Comparison of ENCODE assay signal across 8 cellular contexts in genomic region chr4:152535236-152535902, GRCh38. TPM values are rescaled to one million over a fixed set of nuclear protein-coding genes. Genes with fewer than 3 reads are reported as not detected.
DNase-seq lines count a peak whose midpoint lies in the region; ATAC-seq, FAIRE-seq and TF ChIP-seq lines count a peak whose summit lies in the region.

No MANE protein-coding gene starts in this region.

- TF ChIP-seq EP300 in A549 (IDR thresholded peaks at IDR 0.05), result no peak
- TF ChIP-seq EP300 in esophagus muscularis mucosa (IDR thresholded peaks at IDR 0.05), result no peak

- H3K36me3 ChIP-seq in esophagus muscularis mucosa, result peaks cover 0 to 12% (median 9%) of the 10 kb centered on the region in 4 donors
- peaks cover 13% of the 10 kb centered on the region for H3K36me3 ChIP-seq in neutrophil

- POLR2A ChIA-PET in A549 (lab: Yijun Ruan, JAX), result interaction anchor here (1.2 to 2.5 kb wide), 2 partner anchors 34 to 244 kb away, joined by 3 to 10 read pairs; partner anchors contain the start of genes ARFIP1 and TIGD4

- FAIRE-seq in A549 (lab: Jason Lieb, UNC), result no peak
- no peak for FAIRE-seq in urothelium cell line (lab: Jason Lieb, UNC)

- no peaks in the 10 kb centered on the region for H3K9me3 ChIP-seq in A549
- H3K9me3 ChIP-seq in esophagus muscularis mucosa, result no peaks in the 10 kb centered on the region
- no peaks in the 10 kb centered on the region for H3K9me3 ChIP-seq in neutrophil

- no CpG with 5 or more reads among the region's 70 CpGs for WGBS in A549 (ENCODE audit: missing lambda C conversion rate)
- WGBS in esophagus muscularis mucosa, result 1% methylated on average over 14 of the region's 70 CpGs

- ATAC-seq in A549, result peak; percentile 36 to 40; a peak in 5 of 6 replicates
- peak; percentile 18 for ATAC-seq in GM18907 (IDR thresholded peaks at IDR 0.05; ENCODE audit: unreplicated experiment)
- ATAC-seq in HG03159 (IDR thresholded peaks at IDR 0.05; ENCODE audit: unreplicated experiment), result peak; percentile 9

- H3K4me2 ChIP-seq in A549, result peak overlapping the region; percentile 85

- CTCF ChIA-PET in A549 (lab: Yijun Ruan, JAX), result interaction anchor here (0.9 to 1.2 kb wide), 4 partner anchors 31 to 200 kb away, joined by 3 to 4 read pairs (median 3); no protein-coding TSS in a partner anchor

- H3K27me3 ChIP-seq in esophagus muscularis mucosa (no peaks in the 10 kb centered on the region), neutrophil (no peaks in the 10 kb centered on the region)

- TF ChIP-seq POLR2A in A549 (IDR thresholded peaks at IDR 0.05; ENCODE audit: low read length) (no peak), esophagus muscularis mucosa (IDR thresholded peaks at IDR 0.05; ENCODE audit: low read depth) (no peak)

- H3K4me1 ChIP-seq in A549 (peaks cover 19% of the 10 kb centered on the region), esophagus muscularis mucosa (peaks cover 50 to 72% (median 61%) of the 10 kb centered on the region in 4 donors), neutrophil (ENCODE audit: control insufficient read depth in 1 of 2, insufficient read depth in 1 of 2, low read depth in 1 of 2, low read length in 1 of 2) (peaks cover 37 to 40% of the 10 kb centered on the region in 2 experiments)

- DNase-seq in A549 (ENCODE audit: low read depth in 1 of 2, low spot score in 1 of 2) (no peak), esophagus muscularis mucosa (ENCODE audit: extremely low spot score) (no peak), DMS114 treated with DMSO at 0.1 percent for 48 hours (lab: John Stamatoyannopoulos, UW; ENCODE audit: unreplicated experiment) (no peak), urothelium cell line (ENCODE audit: low spot score) (no peak)
- peak; percentile 36 for DNase-seq in activated CD4-positive, alpha-beta T cell treated with anti-CD3 and anti-CD28 coated beads for 48 hours

- TF ChIP-seq RAD21 in A549 (conservative IDR thresholded peaks at IDR 0.05 in 1 of 2, IDR thresholded peaks at IDR 0.05 in 1 of 2), result no peak

- intact Hi-C loops in esophagus muscularis mucosa (cut with DNase I), result loop anchor here (10.0 kb wide), 1 partner anchor 1431 kb away; no protein-coding TSS in a partner anchor

- peak overlapping the region; percentile 93 for H3K4me3 ChIP-seq in A549
- peak overlapping the region; percentile 97 to 99 (median 98) for H3K4me3 ChIP-seq in esophagus muscularis mucosa
- peak overlapping the region; percentile 87 to 99 for H3K4me3 ChIP-seq in neutrophil (ENCODE audit: low read depth in 1 of 2, low read length in 1 of 2)

- TF ChIP-seq CTCF in A549 (IDR thresholded peaks at IDR 0.05) (no peak), esophagus muscularis mucosa (IDR thresholded peaks at IDR 0.05) (no peak), neutrophil (IDR thresholded peaks at IDR 0.05) (no peak)

- H3K27ac ChIP-seq in A549, result peak overlapping the region; percentile 78 to 96
- H3K27ac ChIP-seq in esophagus muscularis mucosa (replicated peaks in 1 of 4), result peak overlapping the region; percentile 92 to 97 (median 97)
- peak overlapping the region; percentile 98 for H3K27ac ChIP-seq in neutrophil

TF ChIP-seq in A549, 52 proteins besides CTCF, POLR2A, EP300 and RAD21:
- TF ChIP-seq MYC (IDR thresholded peaks at IDR 0.05; ENCODE audit: borderline replicate concordance, low read length), result no peak
- TF ChIP-seq KDM5A (IDR thresholded peaks at IDR 0.05), result no peak; the same call in 1 of the 2 replicates
- TF ChIP-seq ZC3H11A (IDR thresholded peaks at IDR 0.05), result no peak
- no peak for TF ChIP-seq EHMT2 (IDR thresholded peaks at IDR 0.05; ENCODE audit: low read depth)
- TF ChIP-seq BHLHE40 (IDR thresholded peaks at IDR 0.05; ENCODE audit: low read depth, low read length), result no peak
- TF ChIP-seq USF2 (IDR thresholded peaks at IDR 0.05), result no peak
- TF ChIP-seq NR3C1 (IDR thresholded peaks at IDR 0.05), result no peak

RNA-seq across cellular contexts. Expression of gene FBXW7, which starts 0.5 kb away (rescaled TPM):
- polyA plus RNA-seq in A549 (2011; rRNA removed), result 9.2 and 12.5 TPM in 2 replicates
- polyA plus RNA-seq in A549 (2012; cell fraction: cytosol; rRNA removed), result 2.1 TPM in 2 replicates
- 4.0 and 4.1 TPM in 2 replicates for polyA plus RNA-seq in A549 (2012; cell fraction: nucleus; rRNA removed)
- polyA plus RNA-seq in A549 (2017; fragmentation: RNase III; extraction: RNeasy Plus Mini Kit Qiagen cat#74134 plus additional on column Dnase treatment), result 7.2 to 10.2 TPM (median 7.3 TPM) in 3 replicates
- polyA minus RNA-seq in A549 (2011; rRNA and poly(A)+ RNA removed), result 13.7 and 14.7 TPM in 2 replicates
- total RNA-seq in esophagus muscularis mucosa, result 10 to 100 TPM; 63.1 to 97.6 (median 70.7) TPM
